Comparison of ENCODE assay signal across 8 cellular contexts in the genomic region with DNA sequence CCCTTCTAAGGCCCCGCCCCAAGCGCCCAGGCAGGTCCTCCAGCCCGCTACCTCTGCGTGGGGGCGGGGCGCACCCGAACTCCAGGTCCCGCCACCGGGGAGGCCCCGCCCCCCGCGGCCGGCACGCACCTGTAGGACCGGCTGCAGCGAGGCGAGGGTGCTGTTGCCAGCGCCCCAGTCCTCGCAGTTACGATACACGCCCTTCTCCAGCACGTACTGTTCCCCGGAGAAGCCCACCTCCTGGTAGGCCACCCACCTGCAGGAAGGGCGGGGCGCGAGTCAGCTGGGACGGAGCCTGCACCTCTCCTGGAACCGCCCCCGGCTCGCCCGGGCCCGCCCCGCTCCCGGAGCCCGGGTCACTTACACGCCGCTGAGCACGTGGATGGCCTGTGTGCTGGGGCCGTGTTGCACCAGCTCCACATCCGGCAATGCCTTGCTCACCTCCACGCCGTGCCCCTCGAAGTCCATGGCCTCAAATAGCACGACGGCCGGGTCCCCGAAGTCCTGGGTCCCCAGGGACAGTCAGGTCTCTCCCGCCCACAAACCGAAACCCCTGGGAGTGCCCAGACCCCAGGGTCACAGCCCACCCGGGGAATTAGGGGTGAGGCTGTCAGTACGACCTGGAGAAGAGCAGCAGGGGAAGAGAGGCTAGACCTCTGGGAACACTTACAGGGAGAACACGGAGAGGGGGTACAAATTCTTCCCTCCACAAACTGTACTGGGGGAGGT. TPM values are rescaled to one million over a fixed set of nuclear protein-coding genes. Genes with fewer than 3 reads are reported as not detected.
A peak's percentile ranks its signal among the peaks of the same experiment; 100 is the strongest.
DNase-seq lines count a peak whose midpoint lies in the region; ATAC-seq, FAIRE-seq and TF ChIP-seq lines count a peak whose summit lies in the region.

No MANE protein-coding gene starts in this region.

- in situ Hi-C loops in K562 (cut with MboI) = no loop called here

- POLR2A ChIA-PET in K562 (lab: Yijun Ruan, JAX) = interaction anchor here (0.6 to 3.5 kb wide), 14 partner anchors 9 to 253 kb away, joined by 3 to 24 read pairs (median 4); partner anchors contain the start of genes CD52 and SH3BGRL3

- no peak overlapping the region for H3K27ac ChIP-seq in ACC112 (ENCODE audit: low read depth, low read length)
- H3K27ac ChIP-seq in K562 (ENCODE audit: extremely low read depth, low read depth, low read length) = peak overlapping the region; percentile 85
- H3K27ac ChIP-seq in keratinocyte (ENCODE audit: control insufficient read depth, insufficient read depth, low read length) = no peak overlapping the region

- intact Hi-C loops in K562 (cut with micrococcal nuclease) = no loop called here

- peak; percentile 71 for TF ChIP-seq EP300 in K562 (IDR thresholded peaks at IDR 0.05; ENCODE audit: low read length)

- dilution Hi-C loops in keratinocyte (cut with MboI; ENCODE audit: extremely low pct_ligation_motif_present, low sequenced_read_pairs) = no loop called here

- DNase-seq in NCI-H1048 (lab: John Stamatoyannopoulos, UW) (peak; percentile 77), T-helper 22 cell (ENCODE audit: low read depth) (peak; percentile 83), K562 (ENCODE audit: extremely low read depth in 1 of 4, low spot score in 3 of 4) (peak; percentile 96 to 100 (median 99)), keratinocyte (ENCODE audit: low read depth, low spot score) (no peak)
- peak; percentile 84 to 91 for DNase-seq in stimulated activated CD4-positive, alpha-beta T cell treated with anti-CD3 and anti-CD28 coated beads, Interleukin-2, amount 100 ng/mL, for 24 hours

- H3K36me3 ChIP-seq in ACC112 (ENCODE audit: insufficient read depth, low read length) (no peaks in the 10 kb centered on the region), K562 (ENCODE audit: control insufficient read depth, insufficient read depth, low read length) (no peaks in the 10 kb centered on the region), keratinocyte (ENCODE audit: control insufficient read depth in 2 of 2, extremely low read depth in 1 of 2, insufficient read depth in 2 of 2, low read length in 2 of 2) (peaks cover 0 to 7% of the 10 kb centered on the region in 2 experiments)

- H3K4me3 ChIP-seq in ACC112 (ENCODE audit: low read depth, low read length) (peak overlapping the region; percentile 79), K562 (peak overlapping the region; percentile 50), keratinocyte (ENCODE audit: control insufficient read depth in 2 of 3, extremely low read depth in 1 of 3, insufficient read depth in 2 of 3, low read depth in 1 of 3, low read length in 3 of 3) (peak overlapping the region; percentile 58 to 94 (median 86))

- H3K9me1 ChIP-seq in K562 (ENCODE audit: control insufficient read depth, insufficient read depth, low read length) = peaks cover 4% of the 10 kb centered on the region
- H3K9me1 ChIP-seq in keratinocyte (ENCODE audit: control insufficient read depth, extremely low read depth, insufficient read depth, low read length) = no peaks in the 10 kb centered on the region

- ATAC-seq in GM19463 (IDR thresholded peaks at IDR 0.05; ENCODE audit: unreplicated experiment) (peak; percentile 47), K562 (peak; percentile 95), GM18858 (IDR thresholded peaks at IDR 0.05; ENCODE audit: unreplicated experiment) (no peak)

- FAIRE-seq in K562 (lab: Jason Lieb, UNC) (peak; percentile 80), keratinocyte (lab: Jason Lieb, UNC) (no peak)

- H3K79me2 ChIP-seq in ACC112 (ENCODE audit: control insufficient read depth, insufficient read depth, low read length, unreplicated experiment) (no peaks in the 10 kb centered on the region), K562 (ENCODE audit: control insufficient read depth, insufficient read depth, low read length) (no peaks in the 10 kb centered on the region), keratinocyte (ENCODE audit: control insufficient read depth, insufficient read depth, low read length) (no peaks in the 10 kb centered on the region)

- 0 out of 4 replicates have a peak, but pooled peaks of 1 of the 2 experiments have one; percentile 24 for TF ChIP-seq RAD21 in K562 (CRISPR knock-in tag; conservative IDR thresholded peaks at IDR 0.05 in 1 of 2, IDR thresholded peaks at IDR 0.05 in 1 of 2)

- no peaks in the 10 kb centered on the region for H4K20me1 ChIP-seq in K562 (replicated peaks; ENCODE audit: control insufficient read depth, insufficient read depth, low read length)
- no peaks in the 10 kb centered on the region for H4K20me1 ChIP-seq in keratinocyte (ENCODE audit: control insufficient read depth, extremely low read depth, insufficient read depth, low read length)

- TF ChIP-seq CTCF in K562 (IDR thresholded peaks at IDR 0.05 in 2 of 3, conservative IDR thresholded peaks at IDR 0.05 in 1 of 3; ENCODE audit: insufficient read depth in 2 of 3, low read depth in 1 of 3, low read length in 3 of 3) = no peak
- TF ChIP-seq CTCF in keratinocyte (optimal IDR thresholded peaks at IDR 0.05 in 1 of 3, IDR thresholded peaks at IDR 0.05 in 1 of 3, conservative IDR thresholded peaks at IDR 0.05 in 1 of 3; ENCODE audit: extremely low read depth in 1 of 3, insufficient read depth in 2 of 3, low read length in 3 of 3) = no peak

- H3K4me2 ChIP-seq in K562 (ENCODE audit: insufficient read depth, low read length) (peak overlapping the region; percentile 89), keratinocyte (ENCODE audit: control insufficient read depth, extremely low read depth, insufficient read depth, low read depth, low read length) (peak overlapping the region; percentile 81)

- peak; percentile 74 for TF ChIP-seq POLR2A in K562 (conservative IDR thresholded peaks at IDR 0.05)

- TSS peak; percentile 79 for BruUV-seq in K562 (replicated peaks; lab: Mats Ljungman, UMichigan)

- WGBS in K562 (ENCODE audit: insufficient coverage, low coverage, missing lambda C conversion rate) = 8% methylated on average over 46 of the region's 52 CpGs

- H2AFZ ChIP-seq in ACC112 (ENCODE audit: low read length, unreplicated experiment) (no peak overlapping the region), K562 (ENCODE audit: low read depth, low read length) (peak overlapping the region; percentile 98), keratinocyte (ENCODE audit: control insufficient read depth, low read length) (peak overlapping the region; percentile 99)

- CTCF ChIA-PET in K562 (lab: Yijun Ruan, JAX; ENCODE audit: low intra/inter-chr PET ratio) = no interaction called here

- H3K4me1 ChIP-seq in ACC112 (ENCODE audit: control insufficient read depth, insufficient read depth, low read length, unreplicated experiment) = peaks cover 2% of the 10 kb centered on the region
- H3K4me1 ChIP-seq in K562 (replicated peaks in 1 of 2; ENCODE audit: control insufficient read depth in 2 of 2, insufficient read depth in 2 of 2, low read length in 2 of 2) = peaks cover 14 to 21% of the 10 kb centered on the region in 2 experiments
- peaks cover 17% of the 10 kb centered on the region for H3K4me1 ChIP-seq in keratinocyte (ENCODE audit: control insufficient read depth, extremely low read depth, insufficient read depth, low read length)

- H3K9me3 ChIP-seq in K562 (replicated peaks; ENCODE audit: control insufficient read depth, insufficient read depth, low read depth, low read length) (no peaks in the 10 kb centered on the region), keratinocyte (ENCODE audit: control insufficient read depth, low read depth, low read length) (no peaks in the 10 kb centered on the region)

- no peaks in the 10 kb centered on the region for H3K27me3 ChIP-seq in ACC112 (ENCODE audit: insufficient read depth, low read length)
- H3K27me3 ChIP-seq in K562 (ENCODE audit: control insufficient read depth in 2 of 2, insufficient read depth in 2 of 2, low read length in 2 of 2) = no peaks in the 10 kb centered on the region
- no peaks in the 10 kb centered on the region for H3K27me3 ChIP-seq in keratinocyte (ENCODE audit: control insufficient read depth, extremely low read depth, insufficient read depth, low read length)

- H3K9ac ChIP-seq in K562 (ENCODE audit: insufficient read depth in 1 of 2, low read depth in 2 of 2, low read length in 2 of 2) (peak overlapping the region; percentile 80 to 95), keratinocyte (ENCODE audit: control insufficient read depth, extremely low read depth, insufficient read depth, low read length) (peak overlapping the region; percentile 78)

RNA-seq across cellular contexts. Expression of gene CRYBG2, which starts 17.3 kb away (rescaled TPM):
- total RNA-seq in K562 (2011; cell fraction: chromatin; rRNA removed; ENCODE audit: low replicate concordance) = 7.8 and 10.7 TPM in 2 replicates
- total RNA-seq in K562 (2011; cell fraction: nucleolus; rRNA removed) = 10.0 and 10.2 TPM in 2 replicates
- 5.7 and 6.5 TPM in 2 replicates for total RNA-seq in K562 (2011; cell fraction: nucleoplasm; rRNA removed)
- total RNA-seq in K562 (2014; rRNA removed) (7.5 and 12.6 TPM in 2 replicates), K562 (2014; rRNA removed; fragmentation: Illumina TruSeq; extraction: Trizol) (1.3 and 2.1 TPM in 2 replicates), K562 (2015; rRNA removed; fragmentation: Illumina TruSeq; extraction: Trizol) (1.9 and 2.5 TPM in 2 replicates), K562 (2021) (8.5 and 8.8 TPM in 2 replicates)
- polyA plus RNA-seq in K562 (2011; rRNA removed) (3.3 and 3.8 TPM in 2 replicates), K562 (2014; fragmentation: Illumina TruSeq; extraction: Trizol) (3.7 and 5.1 TPM in 2 replicates), K562 (2014; fragmentation: Nextera tagmentation; extraction: Ambion mirVana) (1 to 10 TPM in 1 of 2 experiments, under 1 TPM in 1; 0.39 to 2.4 TPM), K562 (2014; rRNA removed) (3.1 and 8.1 TPM in 2 replicates), keratinocyte (6.0 to 15.5 TPM (median 7.9 TPM) in 3 replicates)
- polyA plus RNA-seq in K562 (2011; cell fraction: cytosol; rRNA removed) = 4.8 and 8.5 TPM in 2 replicates
- polyA plus RNA-seq in K562 (2011; cell fraction: nucleus; rRNA removed) = 6.5 and 9.6 TPM in 2 replicates
- 4.3 and 24.3 TPM in 2 replicates for polyA plus RNA-seq in K562 (2012)
- 1.6 and 1.9 TPM in 2 replicates for polyA minus RNA-seq in K562 (2011; rRNA and poly(A)+ RNA removed)
- 5.9 and 7.5 TPM in 2 replicates for polyA minus RNA-seq in K562 (2011; cell fraction: cytosol; rRNA and poly(A)+ RNA removed)
- polyA minus RNA-seq in K562 (2011; cell fraction: nucleus; rRNA and poly(A)+ RNA removed) = 2.6 and 4.4 TPM in 2 replicates
- 27.9 TPM for polyA plus RNA-seq in keratinocyte (2011; ENCODE audit: low read depth)
- polyA plus RNA-seq in keratinocyte (2011; cell fraction: cytosol; rRNA removed) = 3.1 and 7.3 TPM in 2 replicates
- 28.6 and 33.8 TPM in 2 replicates for polyA plus RNA-seq in keratinocyte (2011; cell fraction: nucleus; rRNA removed)
- polyA plus RNA-seq in keratinocyte (2012; ENCODE audit: low replicate concordance) = 12.0 and 50.5 TPM in 2 replicates
- 11.2 to 30.9 TPM (median 17.2 TPM) in 3 replicates for polyA minus RNA-seq in keratinocyte
- 20.1 TPM for polyA minus RNA-seq in keratinocyte (2011; cell fraction: cytosol; rRNA and poly(A)+ RNA removed)
- polyA minus RNA-seq in keratinocyte (2011; cell fraction: nucleus; rRNA and poly(A)+ RNA removed) = 27.2 and 40.2 TPM in 2 replicates

RNA-seq across cellular contexts. Expression of gene CD52, which starts 18.9 kb away (rescaled TPM):
- 26.7 and 65.5 TPM in 2 replicates for total RNA-seq in K562 (2011; cell fraction: chromatin; rRNA removed; ENCODE audit: low replicate concordance)
- 72.0 and 78.5 TPM in 2 replicates for total RNA-seq in K562 (2011; cell fraction: nucleolus; rRNA removed)
- 50.2 and 55.9 TPM in 2 replicates for total RNA-seq in K562 (2011; cell fraction: nucleoplasm; rRNA removed)
- 34.9 and 43.3 TPM in 2 replicates for total RNA-seq in K562 (2014; rRNA removed)
- total RNA-seq in K562 (2014; rRNA removed; fragmentation: Illumina TruSeq; extraction: Trizol) = 127 TPM in 2 replicates
- 182 and 185 TPM in 2 replicates for total RNA-seq in K562 (2015; rRNA removed; fragmentation: Illumina TruSeq; extraction: Trizol)
- total RNA-seq in K562 (2021) = 70.9 and 90.7 TPM in 2 replicates
- 312 and 418 TPM in 2 replicates for polyA plus RNA-seq in K562 (2011; rRNA removed)
- 457 and 520 TPM in 2 replicates for polyA plus RNA-seq in K562 (2011; cell fraction: cytosol; rRNA removed)
- polyA plus RNA-seq in K562 (2011; cell fraction: nucleus; rRNA removed) = 77.7 and 147 TPM in 2 replicates
- polyA plus RNA-seq in K562 (2012) = 170 and 195 TPM in 2 replicates
- polyA plus RNA-seq in K562 (2014; fragmentation: Illumina TruSeq; extraction: Trizol) = 147 and 173 TPM in 2 replicates
- polyA plus RNA-seq in K562 (2014; fragmentation: Nextera tagmentation; extraction: Ambion mirVana) = 100 to 1,000 TPM; 355 to 488 TPM
- polyA plus RNA-seq in K562 (2014; rRNA removed) = 152 and 198 TPM in 2 replicates
- 56.1 and 74.7 TPM in 2 replicates for polyA minus RNA-seq in K562 (2011; rRNA and poly(A)+ RNA removed)
- 28.1 and 33.6 TPM in 2 replicates for polyA minus RNA-seq in K562 (2011; cell fraction: cytosol; rRNA and poly(A)+ RNA removed)
- polyA minus RNA-seq in K562 (2011; cell fraction: nucleus; rRNA and poly(A)+ RNA removed) = 6.9 and 14.1 TPM in 2 replicates
- 0.22 to 0.27 TPM in 2 of 3 replicates, not detected in the other for polyA plus RNA-seq in keratinocyte
- not detected for polyA plus RNA-seq in keratinocyte (2011; ENCODE audit: low read depth)
- polyA plus RNA-seq in keratinocyte (2011; cell fraction: cytosol; rRNA removed) = not detected in 2 replicates
- not detected in 2 replicates for polyA plus RNA-seq in keratinocyte (2011; cell fraction: nucleus; rRNA removed)
- 0.69 TPM in 1 of 2 replicates, not detected in the other for polyA plus RNA-seq in keratinocyte (2012; ENCODE audit: low replicate concordance)
- polyA minus RNA-seq in keratinocyte = 1.5 TPM in 1 of 3 replicates, not detected in the others
- not detected for polyA minus RNA-seq in keratinocyte (2011; cell fraction: cytosol; rRNA and poly(A)+ RNA removed)
- not detected in 2 replicates for polyA minus RNA-seq in keratinocyte (2011; cell fraction: nucleus; rRNA and poly(A)+ RNA removed)

RNA-seq across cellular contexts. Expression of gene UBXN11, which starts 30.2 kb away (rescaled TPM):
- total RNA-seq in K562 (2011; cell fraction: chromatin; rRNA removed; ENCODE audit: low replicate concordance) = 26.5 and 67.3 TPM in 2 replicates
- total RNA-seq in K562 (2011; cell fraction: nucleolus; rRNA removed) = 42.6 and 44.4 TPM in 2 replicates
- total RNA-seq in K562 (2011; cell fraction: nucleoplasm; rRNA removed) = 37.0 and 39.5 TPM in 2 replicates
- total RNA-seq in K562 (2014; rRNA removed) (11.3 and 11.5 TPM in 2 replicates), K562 (2014; rRNA removed; fragmentation: Illumina TruSeq; extraction: Trizol) (2.6 and 4.0 TPM in 2 replicates), K562 (2015; rRNA removed; fragmentation: Illumina TruSeq; extraction: Trizol) (8.1 and 8.2 TPM in 2 replicates), K562 (2021) (20.2 and 24.9 TPM in 2 replicates)
- polyA plus RNA-seq in K562 (2011; rRNA removed) (17.5 and 20.9 TPM in 2 replicates), K562 (2014; fragmentation: Illumina TruSeq; extraction: Trizol) (12.3 and 14.7 TPM in 2 replicates), K562 (2014; fragmentation: Nextera tagmentation; extraction: Ambion mirVana) (1 to 10 TPM in 1 of 2 experiments, under 1 TPM in 1; 0.48 to 2.1 TPM), K562 (2014; rRNA removed) (30.6 and 34.3 TPM in 2 replicates), keratinocyte (5.2 to 6.8 TPM (median 6.6 TPM) in 3 replicates)
- 20.1 and 26.4 TPM in 2 replicates for polyA plus RNA-seq in K562 (2011; cell fraction: cytosol; rRNA removed)
- 134 and 188 TPM in 2 replicates for polyA plus RNA-seq in K562 (2011; cell fraction: nucleus; rRNA removed)
- polyA plus RNA-seq in K562 (2012) = 23.4 and 28.6 TPM in 2 replicates
- 9.3 and 10.4 TPM in 2 replicates for polyA minus RNA-seq in K562 (2011; rRNA and poly(A)+ RNA removed)
- 7.9 and 8.8 TPM in 2 replicates for polyA minus RNA-seq in K562 (2011; cell fraction: cytosol; rRNA and poly(A)+ RNA removed)
- 26.3 and 27.6 TPM in 2 replicates for polyA minus RNA-seq in K562 (2011; cell fraction: nucleus; rRNA and poly(A)+ RNA removed)
- polyA plus RNA-seq in keratinocyte (2011; ENCODE audit: low read depth) = 6.8 TPM
- polyA plus RNA-seq in keratinocyte (2011; cell fraction: cytosol; rRNA removed) = 1.5 and 2.1 TPM in 2 replicates
- polyA plus RNA-seq in keratinocyte (2011; cell fraction: nucleus; rRNA removed) = 28.1 and 28.2 TPM in 2 replicates
- polyA plus RNA-seq in keratinocyte (2012; ENCODE audit: low replicate concordance) = 5.4 and 7.6 TPM in 2 replicates
- polyA minus RNA-seq in keratinocyte = 2.7 to 6.8 TPM (median 4.3 TPM) in 3 replicates
- 3.1 TPM for polyA minus RNA-seq in keratinocyte (2011; cell fraction: cytosol; rRNA and poly(A)+ RNA removed)
- polyA minus RNA-seq in keratinocyte (2011; cell fraction: nucleus; rRNA and poly(A)+ RNA removed) = 3.5 and 4.0 TPM in 2 replicates

RNA-seq across cellular contexts. Expression of gene ZNF683, which starts 35.9 kb away (rescaled TPM):
- total RNA-seq in K562 (2011; cell fraction: chromatin; rRNA removed; ENCODE audit: low replicate concordance) = not detected in 2 replicates
- total RNA-seq in K562 (2011; cell fraction: nucleolus; rRNA removed) = not detected in 2 replicates
- not detected in 2 replicates for total RNA-seq in K562 (2011; cell fraction: nucleoplasm; rRNA removed)
- total RNA-seq in K562 (2014; rRNA removed) = not detected in 2 replicates
- not detected in 2 replicates for total RNA-seq in K562 (2014; rRNA removed; fragmentation: Illumina TruSeq; extraction: Trizol)
- not detected in 2 replicates for total RNA-seq in K562 (2015; rRNA removed; fragmentation: Illumina TruSeq; extraction: Trizol)
- not detected in 2 replicates for total RNA-seq in K562 (2021)
- polyA plus RNA-seq in K562 (2011; rRNA removed) = not detected in 2 replicates
- not detected in 2 replicates for polyA plus RNA-seq in K562 (2011; cell fraction: cytosol; rRNA removed)
- not detected in 2 replicates for polyA plus RNA-seq in K562 (2011; cell fraction: nucleus; rRNA removed)
- polyA plus RNA-seq in K562 (2012) = not detected in 2 replicates
- polyA plus RNA-seq in K562 (2014; fragmentation: Illumina TruSeq; extraction: Trizol) = not detected in 2 replicates
- not detected for polyA plus RNA-seq in K562 (2014; fragmentation: Nextera tagmentation; extraction: Ambion mirVana)
- not detected in 2 replicates for polyA plus RNA-seq in K562 (2014; rRNA removed)
- polyA minus RNA-seq in K562 (2011; rRNA and poly(A)+ RNA removed) = not detected in 2 replicates
- not detected in 2 replicates for polyA minus RNA-seq in K562 (2011; cell fraction: cytosol; rRNA and poly(A)+ RNA removed)
- not detected in 2 replicates for polyA minus RNA-seq in K562 (2011; cell fraction: nucleus; rRNA and poly(A)+ RNA removed)
- not detected in 3 replicates for polyA plus RNA-seq in keratinocyte
- not detected for polyA plus RNA-seq in keratinocyte (2011; ENCODE audit: low read depth)
- not detected in 2 replicates for polyA plus RNA-seq in keratinocyte (2011; cell fraction: cytosol; rRNA removed)
- not detected in 2 replicates for polyA plus RNA-seq in keratinocyte (2011; cell fraction: nucleus; rRNA removed)
- not detected in 2 replicates for polyA plus RNA-seq in keratinocyte (2012; ENCODE audit: low replicate concordance)
- not detected in 3 replicates for polyA minus RNA-seq in keratinocyte
- not detected for polyA minus RNA-seq in keratinocyte (2011; cell fraction: cytosol; rRNA and poly(A)+ RNA removed)
- not detected in 2 replicates for polyA minus RNA-seq in keratinocyte (2011; cell fraction: nucleus; rRNA and poly(A)+ RNA removed)

RNA-seq across cellular contexts. Expression of gene SH3BGRL3, which starts 56.8 kb away (rescaled TPM):
- 38.1 and 86.2 TPM in 2 replicates for total RNA-seq in K562 (2011; cell fraction: chromatin; rRNA removed; ENCODE audit: low replicate concordance)
- total RNA-seq in K562 (2011; cell fraction: nucleolus; rRNA removed) = 46.2 and 57.2 TPM in 2 replicates
- total RNA-seq in K562 (2011; cell fraction: nucleoplasm; rRNA removed) = 65.8 and 101 TPM in 2 replicates
- total RNA-seq in K562 (2014; rRNA removed) (32.9 and 60.5 TPM in 2 replicates), K562 (2014; rRNA removed; fragmentation: Illumina TruSeq; extraction: Trizol) (29.8 and 30.3 TPM in 2 replicates), K562 (2015; rRNA removed; fragmentation: Illumina TruSeq; extraction: Trizol) (54.2 and 55.0 TPM in 2 replicates), K562 (2021) (96.2 and 110 TPM in 2 replicates)
- polyA plus RNA-seq in K562 (2011; rRNA removed) (50.3 and 83.3 TPM in 2 replicates), K562 (2014; fragmentation: Illumina TruSeq; extraction: Trizol) (140 and 152 TPM in 2 replicates), K562 (2014; fragmentation: Nextera tagmentation; extraction: Ambion mirVana) (100 to 1,000 TPM; 106 to 137 TPM), K562 (2014; rRNA removed) (31.1 and 33.8 TPM in 2 replicates), keratinocyte (175 to 234 TPM (median 196 TPM) in 3 replicates)
- polyA plus RNA-seq in K562 (2011; cell fraction: cytosol; rRNA removed) = 116 and 139 TPM in 2 replicates
- polyA plus RNA-seq in K562 (2011; cell fraction: nucleus; rRNA removed) = 74.3 and 96.2 TPM in 2 replicates
- polyA plus RNA-seq in K562 (2012) = 175 and 179 TPM in 2 replicates
- polyA minus RNA-seq in K562 (2011; rRNA and poly(A)+ RNA removed) = 79.6 and 89.0 TPM in 2 replicates
- polyA minus RNA-seq in K562 (2011; cell fraction: cytosol; rRNA and poly(A)+ RNA removed) = 86.5 and 93.9 TPM in 2 replicates
- 34.3 and 44.0 TPM in 2 replicates for polyA minus RNA-seq in K562 (2011; cell fraction: nucleus; rRNA and poly(A)+ RNA removed)
- polyA plus RNA-seq in keratinocyte (2011; ENCODE audit: low read depth) = 246 TPM
- polyA plus RNA-seq in keratinocyte (2011; cell fraction: cytosol; rRNA removed) = 423 and 444 TPM in 2 replicates
- polyA plus RNA-seq in keratinocyte (2011; cell fraction: nucleus; rRNA removed) = 84.2 and 96.0 TPM in 2 replicates
- 453 and 651 TPM in 2 replicates for polyA plus RNA-seq in keratinocyte (2012; ENCODE audit: low replicate concordance)
- 286 to 540 TPM (median 528 TPM) in 3 replicates for polyA minus RNA-seq in keratinocyte
- polyA minus RNA-seq in keratinocyte (2011; cell fraction: cytosol; rRNA and poly(A)+ RNA removed) = 456 TPM
- polyA minus RNA-seq in keratinocyte (2011; cell fraction: nucleus; rRNA and poly(A)+ RNA removed) = 61.4 and 74.5 TPM in 2 replicates

Comparison
In these comparisons a context has a peak if more than half of its experiments do, and no peak if none do; other contexts are left out.
1. RNA of gene CD52, which starts 18.9 kb away (polyA plus RNA-seq): 77.7 to 520 TPM in K562; 0.22 to 0.69 TPM in keratinocyte; every median in the first group is over 10 times any median in the second.
2. Peak in every context shown above with its lines, with median percentiles within 50 percentile points of each other: H3K4me3 ChIP-seq.